ENCODE assay signal across 8 cellular contexts in genomic region chr1:229156819-229157218, GRCh38.
DNase-seq lines count a peak whose midpoint lies in the region; ATAC-seq and TF ChIP-seq lines count a peak whose summit lies in the region.

No MANE protein-coding gene starts in this region.

- H3K27me3 ChIP-seq in Peyer's patch (no peaks in the 10 kb centered on the region), gastrocnemius medialis (no peaks in the 10 kb centered on the region)

- intact Hi-C loops in gastrocnemius medialis (cut with DNase I; ENCODE audit: low total_unique reads) = loop anchor here (2.0 to 5.0 kb wide), 3 partner anchors 422 to 490 kb away; partner anchors contain the start of gene RHOU

- H3K4me3 ChIP-seq in Peyer's patch = no peak overlapping the region
- H3K4me3 ChIP-seq in fibroblast of villous mesenchyme (ENCODE audit: low read depth, low read length) = no peak overlapping the region
- H3K4me3 ChIP-seq in gastrocnemius medialis = no peak overlapping the region

- DNase-seq in GM13977 (ENCODE audit: low spot score) = no peak
- no peak for DNase-seq in Peyer's patch
- peak; percentile 37 for DNase-seq in fibroblast of villous mesenchyme (ENCODE audit: low read depth)
- peak in 1 of 2 donors; percentile 19 for DNase-seq in gastrocnemius medialis
- DNase-seq in activated T-cell treated with anti-CD3 and anti-CD28 coated beads, Interleukin-2, amount 50 U/mL, for 1 hour = no peak
- DNase-seq in NCI-H146 treated with DMSO at 0.1 percent for 48 hours (lab: John Stamatoyannopoulos, UW; ENCODE audit: unreplicated experiment) = no peak

- no peak for TF ChIP-seq POLR2A in Peyer's patch (IDR thresholded peaks at IDR 0.05)
- no peak for TF ChIP-seq POLR2A in gastrocnemius medialis (IDR thresholded peaks at IDR 0.05)

- in situ Hi-C loops in GM13977 (cut with MboI; ENCODE audit: low pct_unique_long_range_greater_than_20kb, low sequenced_read_pairs, unreplicated experiment) (no loop called here), gastrocnemius medialis (cut with MboI; ENCODE audit: low sequenced_read_pairs in 4 of 4) (no loop called here)

- H3K36me3 ChIP-seq in Peyer's patch = no peaks in the 10 kb centered on the region
- H3K36me3 ChIP-seq in gastrocnemius medialis = no peaks in the 10 kb centered on the region

- H3K27ac ChIP-seq in Peyer's patch (no peak overlapping the region), gastrocnemius medialis (no peak overlapping the region)

- TF ChIP-seq CTCF in GM13977 (IDR thresholded peaks at IDR 0.05; ENCODE audit: extremely low read depth, insufficient read depth, missing control alignments) = peak; percentile 25
- TF ChIP-seq CTCF in Peyer's patch (IDR thresholded peaks at IDR 0.05) = peak in 4 of 6 experiments; percentile 22 to 61 (median 53)
- TF ChIP-seq CTCF in fibroblast of villous mesenchyme (IDR thresholded peaks at IDR 0.05; ENCODE audit: insufficient read depth, low read depth, low read length) = peak; percentile 53
- TF ChIP-seq CTCF in gastrocnemius medialis (IDR thresholded peaks at IDR 0.05 in 4 of 5, conservative IDR thresholded peaks at IDR 0.05 in 1 of 5) = peak; percentile 23 to 66 (median 47)

- no peaks in the 10 kb centered on the region for H3K9me3 ChIP-seq in Peyer's patch
- no peaks in the 10 kb centered on the region for H3K9me3 ChIP-seq in gastrocnemius medialis

- no peaks in the 10 kb centered on the region for H3K4me1 ChIP-seq in Peyer's patch
- H3K4me1 ChIP-seq in gastrocnemius medialis = no peaks in the 10 kb centered on the region

- ATAC-seq in gastrocnemius medialis = peak; percentile 81 to 82
- ATAC-seq in GM21723 (IDR thresholded peaks at IDR 0.05; ENCODE audit: unreplicated experiment) = no peak
- no peak for ATAC-seq in GM19395 (IDR thresholded peaks at IDR 0.05; ENCODE audit: unreplicated experiment)

Comparison
In these comparisons a context has a peak if more than half of its experiments do, and no peak if none do; other contexts are left out.
1. ATAC-seq: peak in gastrocnemius medialis (2 of 2); none in GM21723 (single experiment) and GM19395 (single experiment).
2. Peak in every context shown above with its lines, with median percentiles within 50 percentile points of each other: CTCF ChIP-seq.